ENCODE assay signal across 11 cellular contexts in the genomic region with DNA sequence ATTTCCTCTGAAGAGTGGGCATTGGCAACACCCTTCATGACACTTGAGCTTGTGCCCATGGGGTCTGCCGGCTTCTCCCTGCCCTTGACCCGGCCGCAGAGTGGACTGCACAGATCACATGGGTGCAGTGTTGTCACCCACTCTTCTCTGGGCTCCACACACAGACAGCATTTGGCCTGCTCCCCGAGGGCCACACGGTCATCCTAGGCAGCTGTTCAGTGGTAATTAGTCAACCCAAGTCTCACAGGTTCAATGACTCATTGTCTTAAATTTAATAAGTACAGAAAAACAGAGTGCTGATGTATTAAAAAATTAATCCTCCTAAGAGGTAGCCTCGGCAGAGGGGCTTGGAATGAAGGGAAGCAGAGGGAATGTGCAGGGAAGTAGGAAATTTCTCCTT.
A peak's percentile ranks its signal among the peaks of the same experiment; 100 is the strongest.
DNase-seq lines count a peak whose midpoint lies in the region; ATAC-seq and TF ChIP-seq lines count a peak whose summit lies in the region.
"Had no signal": no experiment of that assay in that cellular context is flagged by ENCODE, and none has a peak within 500 bp of the region (broad histone marks: within the 10 kb centered on the region; RNA-seq: fewer than 3 reads in every experiment).

No MANE protein-coding gene starts in this region.

- intact Hi-C loops in activated T-helper 1 cell treated with anti-CD3 and anti-CD28 coated beads, Interleukin-12 subunit alpha, Interleukin-12 subunit beta, Interleukin-2, Interleukin-4 antibody, amounts not matched to agents 30 ng/mL and 10 ng/mL and 1 ng/mL, durations not matched to agents 14 hours and 24 hours and 36 hours (cut with micrococcal nuclease): no loop called here
- intact Hi-C loops in ovary (cut with DNase I): no loop called here

- H3K36me3 Mint-ChIP-seq in activated CD8-positive, alpha-beta memory T cell treated with anti-CD3 and anti-CD28 coated beads, Interleukin-2, amount 10 ng/mL, durations not matched to agents 7 days and 5 days: peaks cover 13% of the 10 kb centered on the region
- peaks cover 36% of the 10 kb centered on the region for H3K36me3 Mint-ChIP-seq in activated T-helper 1 cell treated with anti-CD3 and anti-CD28 coated beads, Interleukin-12 subunit alpha, Interleukin-12 subunit beta, Interleukin-2, Interleukin-4 antibody, amounts not matched to agents 30 ng/mL and 10 ng/mL and 1 ng/mL, durations not matched to agents 14 hours and 24 hours and 36 hours (ENCODE audit: low read depth)

- no peaks in the 10 kb centered on the region for H3K9me3 Mint-ChIP-seq in activated CD8-positive, alpha-beta memory T cell treated with anti-CD3 and anti-CD28 coated beads, Interleukin-2, amount 10 ng/mL, durations not matched to agents 7 days and 5 days (ENCODE audit: low read depth)
- peaks cover 5% of the 10 kb centered on the region for H3K9me3 Mint-ChIP-seq in activated T-helper 1 cell treated with anti-CD3 and anti-CD28 coated beads, Interleukin-12 subunit alpha, Interleukin-12 subunit beta, Interleukin-2, Interleukin-4 antibody, amounts not matched to agents 30 ng/mL and 10 ng/mL and 1 ng/mL, durations not matched to agents 14 hours and 24 hours and 36 hours

- ATAC-seq in activated CD8-positive, alpha-beta memory T cell treated with anti-CD3 and anti-CD28 coated beads, Interleukin-2, amount 10 ng/mL, durations not matched to agents 7 days and 5 days: peak; percentile 24
- no peak for ATAC-seq in GM21381 (IDR thresholded peaks at IDR 0.05; ENCODE audit: unreplicated experiment)

- peaks cover 4% of the 10 kb centered on the region for H3K4me1 ChIP-seq in ovary (ENCODE audit: insufficient read depth)

- no peak for TF ChIP-seq POLR2A in ovary (IDR thresholded peaks at IDR 0.05)

- H3K36me3 ChIP-seq in ovary: no peaks in the 10 kb centered on the region
- H3K36me3 ChIP-seq: neutrophil, tibial artery had no signal

- H3K27me3 ChIP-seq in ovary: no peaks in the 10 kb centered on the region
- H3K27me3 ChIP-seq: neutrophil, tibial artery had no signal

- no peak overlapping the region for H3K27ac ChIP-seq in ovary
- H3K27ac ChIP-seq: neutrophil, tibial artery had no signal

- H3K27ac Mint-ChIP-seq in activated CD8-positive, alpha-beta memory T cell treated with anti-CD3 and anti-CD28 coated beads, Interleukin-2, amount 10 ng/mL, durations not matched to agents 7 days and 5 days: peak overlapping the region; percentile 80
- H3K27ac Mint-ChIP-seq in activated T-helper 1 cell treated with anti-CD3 and anti-CD28 coated beads, Interleukin-12 subunit alpha, Interleukin-12 subunit beta, Interleukin-2, Interleukin-4 antibody, amounts not matched to agents 30 ng/mL and 10 ng/mL and 1 ng/mL, durations not matched to agents 14 hours and 24 hours and 36 hours: peak overlapping the region; percentile 90

- peak; percentile 58 for DNase-seq in activated CD8-positive, alpha-beta memory T cell treated with anti-CD3 and anti-CD28 coated beads, Interleukin-2, amount 10 ng/mL, durations not matched to agents 7 days and 5 days
- no peak for DNase-seq in activated CD8-positive, alpha-beta memory T cell treated with anti-CD3 and anti-CD28 coated beads for 24 hours
- peak; percentile 29 for DNase-seq in HT1080 (ENCODE audit: low read depth)
- DNase-seq in activated T-helper 1 cell treated with anti-CD3 and anti-CD28 coated beads, Interleukin-12 subunit alpha, Interleukin-12 subunit beta, Interleukin-2, Interleukin-4 antibody, amounts not matched to agents 30 ng/mL and 10 ng/mL and 1 ng/mL, durations not matched to agents 14 hours and 24 hours and 36 hours (ENCODE audit: low spot score): no peak
- peak; percentile 95 for DNase-seq in retinal pigment epithelial cell (ENCODE audit: low read depth)
- no peak for DNase-seq in amniotic stem cell (lab: John Stamatoyannopoulos, UW)
- DNase-seq in ovary: no peak
- DNase-seq: NCI-H1436 treated with DMSO at 0.1 percent for 48 hours, tibial artery had no signal

- TF ChIP-seq CTCF in retinal pigment epithelial cell (conservative IDR thresholded peaks at IDR 0.05; ENCODE audit: low read depth, low read length) (no peak), ovary (IDR thresholded peaks at IDR 0.05) (no peak)

- H3K4me1 Mint-ChIP-seq in activated CD8-positive, alpha-beta memory T cell treated with anti-CD3 and anti-CD28 coated beads, Interleukin-2, amount 10 ng/mL, durations not matched to agents 7 days and 5 days: peaks cover 72% of the 10 kb centered on the region
- peaks cover 80% of the 10 kb centered on the region for H3K4me1 Mint-ChIP-seq in activated T-helper 1 cell treated with anti-CD3 and anti-CD28 coated beads, Interleukin-12 subunit alpha, Interleukin-12 subunit beta, Interleukin-2, Interleukin-4 antibody, amounts not matched to agents 30 ng/mL and 10 ng/mL and 1 ng/mL, durations not matched to agents 14 hours and 24 hours and 36 hours (ENCODE audit: low read depth)

- no peak overlapping the region for H3K4me3 Mint-ChIP-seq in activated CD8-positive, alpha-beta memory T cell treated with anti-CD3 and anti-CD28 coated beads, Interleukin-2, amount 10 ng/mL, durations not matched to agents 7 days and 5 days
- H3K4me3 Mint-ChIP-seq in activated T-helper 1 cell treated with anti-CD3 and anti-CD28 coated beads, Interleukin-12 subunit alpha, Interleukin-12 subunit beta, Interleukin-2, Interleukin-4 antibody, amounts not matched to agents 30 ng/mL and 10 ng/mL and 1 ng/mL, durations not matched to agents 14 hours and 24 hours and 36 hours: peak overlapping the region; percentile 39

- no peaks in the 10 kb centered on the region for H3K27me3 Mint-ChIP-seq in activated CD8-positive, alpha-beta memory T cell treated with anti-CD3 and anti-CD28 coated beads, Interleukin-2, amount 10 ng/mL, durations not matched to agents 7 days and 5 days
- no peaks in the 10 kb centered on the region for H3K27me3 Mint-ChIP-seq in activated T-helper 1 cell treated with anti-CD3 and anti-CD28 coated beads, Interleukin-12 subunit alpha, Interleukin-12 subunit beta, Interleukin-2, Interleukin-4 antibody, amounts not matched to agents 30 ng/mL and 10 ng/mL and 1 ng/mL, durations not matched to agents 14 hours and 24 hours and 36 hours (ENCODE audit: insufficient read depth)

- CTCF ChIA-PET in activated CD8-positive, alpha-beta memory T cell treated with anti-CD3 and anti-CD28 coated beads, Interleukin-2, amount 10 ng/mL, durations not matched to agents 7 days and 5 days (lab: Charles Lee): interaction anchor here (0.9 to 1.6 kb wide), 6 partner anchors 12 to 218 kb away, joined by 3 to 6 read pairs (median 4); no protein-coding TSS in a partner anchor

- TF ChIP-seq EP300 in ovary (IDR thresholded peaks at IDR 0.05): no peak

- H3K4me3 ChIP-seq in retinal pigment epithelial cell (ENCODE audit: low read length) (no peak overlapping the region), ovary (no peak overlapping the region)
- H3K4me3 ChIP-seq: tibial artery had no signal

- no peaks in the 10 kb centered on the region for H3K9me3 ChIP-seq in ovary
- H3K9me3 ChIP-seq: neutrophil, tibial artery had no signal

- 76 to 85% (median 84%) methylated on average over 6 of the region's 6 CpGs for WGBS in ovary, 3 donors

Comparison
In these comparisons a context has a peak if more than half of its experiments do, and no peak if none do; other contexts are left out.
1. DNase-seq: peak in activated CD8-positive, alpha-beta memory T cell treated with anti-CD3 and anti-CD28 coated beads, Interleukin-2, amount 10 ng/mL, durations not matched to agents 7 days and 5 days (single experiment), HT1080 (single experiment) and retinal pigment epithelial cell (single experiment); none in activated CD8-positive, alpha-beta memory T cell treated with anti-CD3 and anti-CD28 coated beads for 24 hours (single experiment), activated T-helper 1 cell treated with anti-CD3 and anti-CD28 coated beads, Interleukin-12 subunit alpha, Interleukin-12 subunit beta, Interleukin-2, Interleukin-4 antibody, amounts not matched to agents 30 ng/mL and 10 ng/mL and 1 ng/mL, durations not matched to agents 14 hours and 24 hours and 36 hours (single experiment), amniotic stem cell (single experiment) and ovary (0 of 5).